ENCODE assay signal across 26 cellular contexts in genomic region chr6:31048090-31048489, GRCh38. TPM values are rescaled to one million over a fixed set of nuclear protein-coding genes. Genes with fewer than 3 reads are reported as not detected.
"Had no signal": no experiment of that assay in that cellular context is flagged by ENCODE, and none has a peak within 500 bp of the region (broad histone marks: within the 10 kb centered on the region; RNA-seq: fewer than 3 reads in every experiment).

No MANE protein-coding gene starts in this region.

- H3K27me3 ChIP-seq: gastrocnemius medialis, upper lobe of left lung had no signal

- H3K9me3 ChIP-seq: gastrocnemius medialis, heart left ventricle, mucosa of descending colon, psoas muscle, sigmoid colon, spleen, thoracic aorta, upper lobe of left lung had no signal

- H3K36me3 ChIP-seq: gastrocnemius medialis, heart left ventricle, sigmoid colon, spleen, thoracic aorta, upper lobe of left lung had no signal

- H3K27ac ChIP-seq: gastrocnemius medialis, heart left ventricle, psoas muscle, sigmoid colon, spleen, thoracic aorta, upper lobe of left lung had no signal

- H3K4me1 ChIP-seq: psoas muscle, sigmoid colon had no signal

- DNase-seq: activated CD4-positive, alpha-beta T cell treated with anti-CD3 and anti-CD28 coated beads, Interleukin-2, amount 10 ng/mL, durations not matched to agents 24 days and 14 days; activated CD8-positive, alpha-beta T cell treated with anti-CD3 and anti-CD28 coated beads for 36 hours; activated naive CD4-positive, alpha-beta T cell treated with Interleukin-2 at 50 U/mL for 16 hours; activated naive CD8-positive, alpha-beta T cell treated with anti-CD3 and anti-CD28 coated beads, Interleukin-2, amount 10 ng/mL, durations not matched to agents 7 days and 5 days; activated T-cell treated with anti-CD3 and anti-CD28 coated beads, Interleukin-2, amount 50 U/mL, for 24 hours; amygdala; dermis blood vessel endothelial cell; effector memory CD4-positive, alpha-beta T cell; gastrocnemius medialis; heart left ventricle; left ventricle myocardium superior; mucosa of descending colon; naive B cell; psoas muscle; sigmoid colon; spleen; stimulated activated naive B cell treated with anti-CD40 and anti-IgM and Interleukin-4, amounts not matched to agents 10 μg/mL and 1 μg/mL and 100 μg/mL, for 72 hours; T-cell had no signal

- ATAC-seq: activated CD8-positive, alpha-beta T cell treated with anti-CD3 and anti-CD28 coated beads for 36 hours; gastrocnemius medialis; heart left ventricle; left ventricle myocardium superior; mucosa of descending colon; psoas muscle; stimulated activated naive B cell treated with anti-CD40 and anti-IgM and Interleukin-4, amounts not matched to agents 10 μg/mL and 1 μg/mL and 100 μg/mL, for 72 hours; T-cell had no signal

- FAIRE-seq: endothelial cell of umbilical vein had no signal

- H3K4me3 ChIP-seq: gastrocnemius medialis, heart left ventricle, mucosa of descending colon, psoas muscle, sigmoid colon, spleen, thoracic aorta, upper lobe of left lung had no signal

RNA-seq across cellular contexts. Expression of gene MUC22, which starts 37.8 kb away (rescaled TPM):
- total RNA-seq: activated CD4-positive, alpha-beta T cell treated with anti-CD3 and anti-CD28 coated beads, Interleukin-2, amount 10 ng/mL, durations not matched to agents 24 days and 14 days; activated CD8-positive, alpha-beta T cell treated with anti-CD3 and anti-CD28 coated beads for 36 hours; activated naive CD8-positive, alpha-beta T cell treated with anti-CD3 and anti-CD28 coated beads, Interleukin-2, amount 10 ng/mL, durations not matched to agents 7 days and 5 days; activated T-helper 2 cell treated with anti-CD3 and anti-CD28 coated beads, Interferon-gamma antibody, Interleukin-2, Interleukin-4, amounts not matched to agents 10 μg/mL and 5 μg/mL and 100 μg/mL, durations not matched to agents 14 hours and 24 hours and 36 hours; cardiac septum; dermis blood vessel endothelial cell; endothelial cell of umbilical vein; kidney epithelial cell; mucosa of descending colon; neural crest cell; osteocyte; sigmoid colon; spleen; T-cell; thoracic aorta had no signal
